Comparison of ENCODE assay signal across 16 cellular contexts in genomic region chr16:27291106-27291505, GRCh38. TPM values are rescaled to one million over a fixed set of nuclear protein-coding genes. Genes with fewer than 3 reads are reported as not detected.
DNase-seq lines count a peak whose midpoint lies in the region; ATAC-seq and TF ChIP-seq lines count a peak whose summit lies in the region.
"Had no signal": no experiment of that assay in that cellular context is flagged by ENCODE, and none has a peak within 500 bp of the region (broad histone marks: within the 10 kb centered on the region; RNA-seq: fewer than 3 reads in every experiment).

No MANE protein-coding gene starts in this region.

- no peak for TF ChIP-seq RAD21 in IMR-90 (IDR thresholded peaks at IDR 0.05; ENCODE audit: low read length)

- POLR2A ChIA-PET in IMR-90 (lab: Charles Lee; ENCODE audit: unreplicated experiment) (no interaction called here), T-cell (lab: Charles Lee) (no interaction called here)

- no peak overlapping the region for H2BK5ac ChIP-seq in IMR-90 (ENCODE audit: low read depth, low read length, poor library complexity, severe bottlenecking)

- no peak overlapping the region for H3K4me3 Mint-ChIP-seq in T-cell
- no peak overlapping the region for H3K4me3 Mint-ChIP-seq in osteocyte (ENCODE audit: unreplicated experiment)

- no peak overlapping the region for H3K14ac ChIP-seq in IMR-90 (replicated peaks; ENCODE audit: low read depth, low read length)

- H3K79me1 ChIP-seq in IMR-90 (ENCODE audit: low read depth in 1 of 2, low read length in 2 of 2) = peaks cover 0 to 7% of the 10 kb centered on the region in 2 experiments; a peak in 1 of 4 replicates

- no peak overlapping the region for H3K9ac ChIP-seq in IMR-90 (ENCODE audit: low read depth, low read length)

- H3K27me3 Mint-ChIP-seq in T-cell (no peaks in the 10 kb centered on the region), osteocyte (ENCODE audit: unreplicated experiment) (no peaks in the 10 kb centered on the region)

- H3K18ac ChIP-seq in IMR-90 (ENCODE audit: low read depth, low read length) = no peak overlapping the region

- H3K27me3 ChIP-seq in IMR-90 (ENCODE audit: control insufficient read depth, insufficient read depth, low read length) = no peaks in the 10 kb centered on the region

- H2BK15ac ChIP-seq in IMR-90 (ENCODE audit: low read depth, low read length) = no peak overlapping the region; the same call in 2 of the 3 replicates

- no TSS peak for BruUV-seq in IMR-90 (replicated peaks; lab: Mats Ljungman, UMichigan)

- intact Hi-C loops in IMR-90 (cut with micrococcal nuclease) (no loop called here), posterior vena cava (cut with DNase I) (no loop called here)

- no peak for DNase-seq in IMR-90
- DNase-seq in T-cell = no peak
- DNase-seq in fibroblast of the aortic adventitia (ENCODE audit: low read depth) = peak; percentile 17
- peak; percentile 87 for DNase-seq in posterior vena cava (ENCODE audit: low spot score)
- no peak for DNase-seq in osteocyte (ENCODE audit: extremely low spot score, unreplicated experiment)
- no peak for DNase-seq in DMS79 (lab: John Stamatoyannopoulos, UW)
- DNase-seq: COR-L47, DMS153, EL, H7, NCI-H1048, NCI-H1436 treated with DMSO at 0.1 percent for 48 hours, NCI-H2029 treated with DMSO at 0.1 percent for 48 hours, NCI-H774, RPMI8226 had no signal

- no peak overlapping the region for H2BK20ac ChIP-seq in IMR-90 (ENCODE audit: low read depth, low read length)

- peak overlapping the region; percentile 24 for H2AK9ac ChIP-seq in IMR-90 (replicated peaks; ENCODE audit: low read depth, low read length, poor library complexity)

- H3K4me1 Mint-ChIP-seq in T-cell (peaks cover 23 to 43% (median 43%) of the 10 kb centered on the region in 3 donors), osteocyte (ENCODE audit: unreplicated experiment) (peaks cover 14% of the 10 kb centered on the region)

- no peak overlapping the region for H3K4me2 ChIP-seq in IMR-90 (ENCODE audit: low read depth, low read length)

- no peak overlapping the region for H4K5ac ChIP-seq in IMR-90 (ENCODE audit: low read depth, low read length)

- H2BK120ac ChIP-seq in IMR-90 (ENCODE audit: low read depth, low read length) = peak overlapping the region; percentile 16; the same call in 1 of the 2 replicates

- in situ Hi-C loops in IMR-90 (cut with MboI; ENCODE audit: low sequenced_read_pairs) = no loop called here

- H3K36me3 ChIP-seq in IMR-90 (ENCODE audit: control insufficient read depth, insufficient read depth, low read length) = no peaks in the 10 kb centered on the region

- ATAC-seq in IMR-90 (ENCODE audit: low read depth) (no peak), T-cell (replicated peaks in 1 of 4) (no peak), GM21619 (IDR thresholded peaks at IDR 0.05; ENCODE audit: unreplicated experiment) (no peak)

- no peak for TF ChIP-seq POLR2A in IMR-90 (IDR thresholded peaks at IDR 0.05; ENCODE audit: low read depth, low read length)

- H4K91ac ChIP-seq in IMR-90 (ENCODE audit: insufficient read depth, low read depth, low read length) = no peak overlapping the region

- H3K4ac ChIP-seq in IMR-90 (ENCODE audit: low read depth, low read length) = peak overlapping the region; percentile 46; the same call in 1 of the 2 replicates

- 0 out of 2 replicates have a peak overlapping the region, but pooled peaks have one; percentile 40 for H2AK5ac ChIP-seq in IMR-90 (ENCODE audit: low read depth, low read length)

- H4K8ac ChIP-seq in IMR-90 (ENCODE audit: low read depth in 2 of 2, low read length in 2 of 2) = no peak overlapping the region; a peak in 1 of 4 replicates

- H3K9me3 Mint-ChIP-seq in T-cell = peaks cover 0 to 5% (median 2%) of the 10 kb centered on the region in 3 donors
- H3K9me3 Mint-ChIP-seq in osteocyte (ENCODE audit: unreplicated experiment) = no peaks in the 10 kb centered on the region

- peak overlapping the region; percentile 62 to 78 for H3K27ac Mint-ChIP-seq in T-cell
- no peak overlapping the region for H3K27ac Mint-ChIP-seq in osteocyte (ENCODE audit: unreplicated experiment)

- H3K9me3 ChIP-seq in IMR-90 (ENCODE audit: control insufficient read depth, insufficient read depth, low read length) = no peaks in the 10 kb centered on the region

- H3K56ac ChIP-seq in IMR-90 (ENCODE audit: extremely low read depth, insufficient read depth, low read length) = no peak overlapping the region

- no peaks in the 10 kb centered on the region for H4K20me1 ChIP-seq in IMR-90 (ENCODE audit: insufficient read depth, low read length)

- CTCF ChIA-PET in IMR-90 (lab: Yijun Ruan, JAX) (no interaction called here), T-cell (lab: Charles Lee) (no interaction called here)

- H3K4me1 ChIP-seq in IMR-90 (ENCODE audit: control insufficient read depth, insufficient read depth, low read length) = peaks cover 9% of the 10 kb centered on the region

- H3K36me3 Mint-ChIP-seq in T-cell = peaks cover 3% of the 10 kb centered on the region
- no peaks in the 10 kb centered on the region for H3K36me3 Mint-ChIP-seq in osteocyte (ENCODE audit: unreplicated experiment)

- WGBS in IMR-90 (ENCODE audit: extremely low coverage in 2 of 2, insufficient read length in 1 of 2), 2 experiments = no CpG with 5 or more reads among the region's 5 CpGs

- no peak overlapping the region for H3K4me3 ChIP-seq in IMR-90 (ENCODE audit: insufficient read depth, low read depth, low read length)
- no peak overlapping the region for H3K4me3 ChIP-seq in fibroblast of the aortic adventitia (ENCODE audit: low read depth, low read length)

- no peak overlapping the region for H3K27ac ChIP-seq in IMR-90 (ENCODE audit: insufficient read depth, low read length)

- no peak overlapping the region for H2AFZ ChIP-seq in IMR-90 (replicated peaks; ENCODE audit: low read length, poor library complexity)

- H3K9me1 ChIP-seq in IMR-90 (ENCODE audit: insufficient read depth, low read length) = peaks cover 21% of the 10 kb centered on the region

- no peak overlapping the region for H3K23ac ChIP-seq in IMR-90 (ENCODE audit: low read depth, low read length)

- TF ChIP-seq CTCF in IMR-90 (conservative IDR thresholded peaks at IDR 0.05; ENCODE audit: low read depth, low read length) = no peak
- no peak for TF ChIP-seq CTCF in fibroblast of the aortic adventitia (IDR thresholded peaks at IDR 0.05; ENCODE audit: insufficient read depth, low read length)
- no peak for TF ChIP-seq CTCF in osteocyte (IDR thresholded peaks at IDR 0.05)

- dilution Hi-C loops in IMR-90 (cut with HindIII; ENCODE audit: low sequenced_read_pairs, unreplicated experiment) = no loop called here

TF ChIP-seq in IMR-90, 13 proteins besides CTCF, POLR2A, EP300 and RAD21:
- TF ChIP-seq RCOR1 (IDR thresholded peaks at IDR 0.05; ENCODE audit: insufficient replicate concordance, low read length) (no peak), BHLHE40 (IDR thresholded peaks at IDR 0.05; ENCODE audit: low read depth, low read length) (no peak), RFX5 (IDR thresholded peaks at IDR 0.05; ENCODE audit: low read depth, low read length) (no peak), MAFK (IDR thresholded peaks at IDR 0.05; ENCODE audit: low read depth, low read length) (no peak), MAZ (IDR thresholded peaks at IDR 0.05; ENCODE audit: borderline replicate concordance, low read depth, low read length) (no peak), FOS (IDR thresholded peaks at IDR 0.05; ENCODE audit: low read depth, low read length) (no peak), CEBPB (IDR thresholded peaks at IDR 0.05; ENCODE audit: low read depth, low read length) (no peak), MXI1 (IDR thresholded peaks at IDR 0.05; ENCODE audit: borderline replicate concordance, low read depth, low read length) (no peak), ELK1 (IDR thresholded peaks at IDR 0.05; ENCODE audit: borderline replicate concordance, low read depth, low read length) (no peak), CHD1 (IDR thresholded peaks at IDR 0.05; ENCODE audit: low read depth, low read length) (no peak)
TF ChIP-seq in IMR-90: peak in this region for 0.

RNA-seq across cellular contexts. Expression of gene NSMCE1, which starts 22.5 kb away (rescaled TPM):
- 120 and 130 TPM in 2 replicates for total RNA-seq in IMR-90 (2012; rRNA removed)
- 47.5 and 48.0 TPM in 2 replicates for polyA plus RNA-seq in IMR-90 (2012; rRNA removed)
- polyA plus RNA-seq in IMR-90 (2012; cell fraction: cytosol; rRNA removed) = 36.6 and 48.8 TPM in 2 replicates
- polyA plus RNA-seq in IMR-90 (2012; cell fraction: nucleus; rRNA removed; ENCODE audit: low replicate concordance) = 13.4 and 21.5 TPM in 2 replicates
- total RNA-seq in T-cell = 10 to 100 TPM; 53.5 to 83.2 (median 73.9) TPM
- 97.7 and 113 TPM in 2 replicates for total RNA-seq in fibroblast of the aortic adventitia (ENCODE audit: low replicate concordance)
- 10 to 100 TPM; 45.3 to 52.0 TPM for total RNA-seq in posterior vena cava
- total RNA-seq in osteocyte = 26.4 and 28.3 TPM in 2 replicates

RNA-seq across cellular contexts. Expression of gene IL4R, which starts 22.7 kb away (rescaled TPM):
- total RNA-seq in IMR-90 (2012; rRNA removed) = 6.3 and 8.3 TPM in 2 replicates
- 18.7 and 21.5 TPM in 2 replicates for polyA plus RNA-seq in IMR-90 (2012; rRNA removed)
- polyA plus RNA-seq in IMR-90 (2012; cell fraction: cytosol; rRNA removed) = 10.3 and 18.0 TPM in 2 replicates
- polyA plus RNA-seq in IMR-90 (2012; cell fraction: nucleus; rRNA removed; ENCODE audit: low replicate concordance) = 32.7 and 42.5 TPM in 2 replicates
- 100 to 1,000 TPM; 186 to 281 (median 221) TPM for total RNA-seq in T-cell
- 25.6 and 82.3 TPM in 2 replicates for total RNA-seq in fibroblast of the aortic adventitia (ENCODE audit: low replicate concordance)
- 100 to 1,000 TPM in 1 of 2 donors, 10 to 100 TPM in 1; 99.2 to 112 TPM for total RNA-seq in posterior vena cava
- total RNA-seq in osteocyte = 34.5 and 35.9 TPM in 2 replicates

Comparison
In these comparisons a context has a peak if more than half of its experiments do, and no peak if none do; other contexts are left out.
1. DNase-seq: peak in fibroblast of the aortic adventitia (single experiment) and posterior vena cava (single experiment); none in IMR-90 (single experiment), T-cell (0 of 34), osteocyte (single experiment) and DMS79 (single experiment).